In genomic region chr7:1961776-1962276, GRCh38 we compare ENCODE assay signal across 8 cellular contexts.
A peak's percentile ranks its signal among the peaks of the same experiment; 100 is the strongest.
DNase-seq lines count a peak whose midpoint lies in the region; ATAC-seq lines count a peak whose summit lies in the region.

No MANE protein-coding gene starts in this region.

- ATAC-seq in HG03280 (IDR thresholded peaks at IDR 0.05; ENCODE audit: unreplicated experiment), result no peak

- DNase-seq in HS-27A (ENCODE audit: low read depth), result peak; percentile 39
- peak; percentile 26 for DNase-seq in activated CD4-positive, alpha-beta T cell treated with anti-CD3 and anti-CD28 coated beads, Interleukin-2, amount 50 U/mL, for 1 hour
- DNase-seq in dedifferentiated amniotic fluid mesenchymal stem cell (ENCODE audit: extremely low spot score), result peak; percentile 77
- peak; percentile 29 for DNase-seq in stimulated activated CD8-positive, alpha-beta memory T cell treated with anti-CD3 and anti-CD28 coated beads, Interleukin-12 subunit alpha, Interleukin-12 subunit beta, amount 100 ng/mL, for 4 hours (ENCODE audit: low read depth)
- DNase-seq in globus pallidus (ENCODE audit: low spot score), result no peak
- no peak for DNase-seq in GDM1 (lab: John Stamatoyannopoulos, UW)
- DNase-seq in SIG-M5 (lab: John Stamatoyannopoulos, UW), result no peak

Comparison
In these comparisons a context has a peak if more than half of its experiments do, and no peak if none do; other contexts are left out.
1. DNase-seq: peak in HS-27A (single experiment), activated CD4-positive, alpha-beta T cell treated with anti-CD3 and anti-CD28 coated beads, Interleukin-2, amount 50 U/mL, for 1 hour (single experiment), dedifferentiated amniotic fluid mesenchymal stem cell (single experiment) and stimulated activated CD8-positive, alpha-beta memory T cell treated with anti-CD3 and anti-CD28 coated beads, Interleukin-12 subunit alpha, Interleukin-12 subunit beta, amount 100 ng/mL, for 4 hours (single experiment); none in globus pallidus (single experiment), GDM1 (single experiment) and SIG-M5 (single experiment).